8 cellular contexts compared by ENCODE assay signal in genomic region chr2:178891265-178891958, GRCh38.
DNase-seq lines count a peak whose midpoint lies in the region; ATAC-seq, FAIRE-seq and TF ChIP-seq lines count a peak whose summit lies in the region.

No MANE protein-coding gene starts in this region.

- POLR2A ChIA-PET in HepG2 (lab: Yijun Ruan, JAX) = no interaction called here

- no peaks in the 10 kb centered on the region for H3K4me1 ChIP-seq in HepG2 (ENCODE audit: insufficient read depth, low read length)

- H4K20me1 ChIP-seq in HepG2 (ENCODE audit: insufficient read depth, low read length) = no peaks in the 10 kb centered on the region

- no peaks in the 10 kb centered on the region for H3K9me3 Mint-ChIP-seq in chondrocyte (ENCODE audit: low read depth)

- H3K27ac ChIP-seq in HepG2 (ENCODE audit: extremely low read length, insufficient read depth, low read length) = no peak overlapping the region

- no peak overlapping the region for H3K27ac Mint-ChIP-seq in chondrocyte (ENCODE audit: unreplicated experiment)

- ATAC-seq in GM18499 (IDR thresholded peaks at IDR 0.05; ENCODE audit: insufficient read depth, unreplicated experiment) (peak; percentile 79), HG02943 (IDR thresholded peaks at IDR 0.05; ENCODE audit: low read depth, unreplicated experiment) (peak; percentile 79), HepG2 (peak; percentile 87)

- no peaks in the 10 kb centered on the region for H3K9me3 ChIP-seq in HepG2 (ENCODE audit: low read length)

- H3K9ac ChIP-seq in HepG2 (ENCODE audit: insufficient read depth, low read depth, low read length) = no peak overlapping the region

- H3K27me3 ChIP-seq in HepG2 (ENCODE audit: control insufficient read depth in 1 of 2, insufficient read depth in 2 of 2, low read length in 2 of 2) = no peaks in the 10 kb centered on the region

- in situ Hi-C loops in HepG2 (cut with HindIII; ENCODE audit: extremely low pct_ligation_motif_present, low pct_unique_long_range_greater_than_20kb) = no loop called here

- TF ChIP-seq CTCF in chondrocyte (IDR thresholded peaks at IDR 0.05) = peak; percentile 94
- TF ChIP-seq CTCF in HepG2 (CRISPR knock-in tag; IDR thresholded peaks at IDR 0.05) = peak; percentile 77

- no peaks in the 10 kb centered on the region for H3K36me3 Mint-ChIP-seq in chondrocyte (ENCODE audit: low read depth)

- CTCF ChIA-PET in HepG2 (lab: Yijun Ruan, JAX; ENCODE audit: low intra/inter-chr PET ratio, low total read pairs) = interaction anchor here (1.4 to 1.7 kb wide), 2 partner anchors 23 to 238 kb away, joined by 4 to 6 read pairs; no protein-coding TSS in a partner anchor

- no peaks in the 10 kb centered on the region for H3K79me2 ChIP-seq in HepG2 (ENCODE audit: insufficient read depth, low read length)

- BruUV-seq in HepG2 (replicated peaks; lab: Mats Ljungman, UMichigan) = no TSS peak

- H3K4me2 ChIP-seq in HepG2 (ENCODE audit: low read depth, low read length) = no peak overlapping the region

- TF ChIP-seq POLR2A in HepG2 (IDR thresholded peaks at IDR 0.05; ENCODE audit: insufficient read depth in 1 of 2, low read depth in 2 of 2, low read length in 2 of 2) = no peak

- no peaks in the 10 kb centered on the region for H3K4me1 Mint-ChIP-seq in chondrocyte (ENCODE audit: low read depth)

- no peak overlapping the region for H3K4me3 Mint-ChIP-seq in chondrocyte (ENCODE audit: unreplicated experiment)

- TF ChIP-seq EP300 in HepG2 (IDR thresholded peaks at IDR 0.05; ENCODE audit: low read depth in 2 of 2, low read length in 2 of 2) (no peak), HepG2 (CRISPR knock-in tag; IDR thresholded peaks at IDR 0.05; ENCODE audit: borderline replicate concordance) (no peak)

- no peak overlapping the region for H3K4me3 ChIP-seq in HepG2 (replicated peaks in 1 of 3; ENCODE audit: insufficient read depth in 1 of 3, low read depth in 2 of 3, low read length in 3 of 3)

- FAIRE-seq in A204.1 (lab: Jason Lieb, UNC) (peak; percentile 11), HepG2 (lab: Jason Lieb, UNC) (peak; percentile 90)

- WGBS in HepG2 (ENCODE audit: low lambda C conversion rate) = 2% methylated on average over 3 of the region's 3 CpGs

- H2AFZ ChIP-seq in HepG2 (ENCODE audit: low read length) = no peak overlapping the region

- peak; percentile 44 for DNase-seq in NCI-H2171 (lab: John Stamatoyannopoulos, UW)
- peak; percentile 51 for DNase-seq in activated CD4-positive, CD25-positive, alpha-beta regulatory T cell treated with anti-CD3 and anti-CD28 coated beads, Interleukin-2, amount 50 U/mL, for 72 hours
- DNase-seq in chondrocyte (ENCODE audit: low spot score) = no peak
- peak; percentile 39 for DNase-seq in HepG2 (ENCODE audit: low spot score)
- DNase-seq in stimulated activated CD8-positive, alpha-beta memory T cell treated with anti-CD3 and anti-CD28 coated beads, Interleukin-12 subunit alpha, Interleukin-12 subunit beta, amount 100 ng/mL, for 24 hours (ENCODE audit: extremely low read depth) = peak; percentile 3

- TF ChIP-seq RAD21 in HepG2 (CRISPR knock-in tag; IDR thresholded peaks at IDR 0.05) = peak; percentile 42; the same call in 1 of the 2 replicates

- H3K36me3 ChIP-seq in HepG2 (replicated peaks in 1 of 2; ENCODE audit: control insufficient read depth in 1 of 2, insufficient read depth in 2 of 2, low read length in 2 of 2) = no peaks in the 10 kb centered on the region

- intact Hi-C loops in HepG2 (cut with micrococcal nuclease; ENCODE audit: unreplicated experiment) = loop anchor here (1.0 kb wide), 2 partner anchors 129 to 238 kb away; no protein-coding TSS in a partner anchor

- peaks cover 49% of the 10 kb centered on the region for H3K27me3 Mint-ChIP-seq in chondrocyte (ENCODE audit: low read depth)

TF ChIP-seq in HepG2, 621 proteins besides CTCF, POLR2A, EP300 and RAD21:
- TF ChIP-seq KLF13 (CRISPR knock-in tag; IDR thresholded peaks at IDR 0.05) (no peak), CCAR2 (optimal IDR thresholded peaks at IDR 0.05; ENCODE audit: low read depth, low read length) (no peak), STAG1 (CRISPR knock-in tag; IDR thresholded peaks at IDR 0.05) (peak; percentile 51), ZNF260 (CRISPR knock-in tag; IDR thresholded peaks at IDR 0.05; ENCODE audit: borderline replicate concordance, low read depth) (no peak), CEBPG (CRISPR knock-in tag; IDR thresholded peaks at IDR 0.05) (0 out of 2 replicates have a peak, but pooled peaks have one; percentile 17), ZNF382 (CRISPR knock-in tag; IDR thresholded peaks at IDR 0.05; ENCODE audit: borderline replicate concordance) (no peak), ZNF629 (CRISPR knock-in tag; conservative IDR thresholded peaks at IDR 0.05) (peak; percentile 83), ZNF784 (CRISPR knock-in tag; IDR thresholded peaks at IDR 0.05; ENCODE audit: borderline replicate concordance) (no peak), MAX (IDR thresholded peaks at IDR 0.05) (no peak), RFX3 (CRISPR knock-in tag; IDR thresholded peaks at IDR 0.05) (no peak), SMC3 (IDR thresholded peaks at IDR 0.05; ENCODE audit: low read length) (peak; percentile 49; the same call in 1 of the 2 replicates), ZNF460 (CRISPR knock-in tag; IDR thresholded peaks at IDR 0.05; ENCODE audit: borderline replicate concordance) (no peak), ZNF558 (CRISPR knock-in tag; IDR thresholded peaks at IDR 0.05; ENCODE audit: borderline replicate concordance) (no peak), ZFP82 (CRISPR knock-in tag; IDR thresholded peaks at IDR 0.05; ENCODE audit: borderline replicate concordance) (no peak), XRCC5 (optimal IDR thresholded peaks at IDR 0.05; ENCODE audit: low read length) (peak; percentile 23), EHMT2 (IDR thresholded peaks at IDR 0.05; ENCODE audit: borderline replicate concordance, low read depth, low read length) (no peak)
